17 cellular contexts compared by ENCODE assay signal in genomic region chr7:98091061-98091460, GRCh38.
"Had no signal": no experiment of that assay in that cellular context is flagged by ENCODE, and none has a peak within 500 bp of the region (broad histone marks: within the 10 kb centered on the region; RNA-seq: fewer than 3 reads in every experiment).

No MANE protein-coding gene starts in this region.

- H3K9me3 Mint-ChIP-seq: activated T-helper 1 cell treated with anti-CD3 and anti-CD28 coated beads, Interleukin-12 subunit alpha, Interleukin-12 subunit beta, Interleukin-2, Interleukin-4 antibody, amounts not matched to agents 30 ng/mL and 10 ng/mL and 1 ng/mL, durations not matched to agents 14 hours and 24 hours and 36 hours had no signal

- H3K27me3 ChIP-seq: brain microvascular endothelial cell, gastrocnemius medialis, pancreas, stomach had no signal

- FAIRE-seq: pancreas had no signal

- H3K27ac Mint-ChIP-seq: activated naive CD8-positive, alpha-beta T cell treated with anti-CD3 and anti-CD28 coated beads for 36 hours; activated T-helper 1 cell treated with anti-CD3 and anti-CD28 coated beads, Interleukin-12 subunit alpha, Interleukin-12 subunit beta, Interleukin-2, Interleukin-4 antibody, amounts not matched to agents 30 ng/mL and 10 ng/mL and 1 ng/mL, durations not matched to agents 14 hours and 24 hours and 36 hours; memory B cell; naive thymus-derived CD8-positive, alpha-beta T cell had no signal

- H3K27ac ChIP-seq: brain microvascular endothelial cell, gastrocnemius medialis, heart right ventricle, left ventricle myocardium inferior, pancreas, stomach, thoracic aorta had no signal

- H3K36me3 Mint-ChIP-seq: memory B cell had no signal

- H3K4me1 ChIP-seq: gastrocnemius medialis, heart right ventricle, left ventricle myocardium inferior, pancreas, stomach had no signal

- H3K4me1 Mint-ChIP-seq: activated naive CD8-positive, alpha-beta T cell treated with anti-CD3 and anti-CD28 coated beads for 36 hours; memory B cell; naive thymus-derived CD8-positive, alpha-beta T cell had no signal

- H3K4me3 Mint-ChIP-seq: activated naive CD8-positive, alpha-beta T cell treated with anti-CD3 and anti-CD28 coated beads for 36 hours; activated T-helper 1 cell treated with anti-CD3 and anti-CD28 coated beads, Interleukin-12 subunit alpha, Interleukin-12 subunit beta, Interleukin-2, Interleukin-4 antibody, amounts not matched to agents 30 ng/mL and 10 ng/mL and 1 ng/mL, durations not matched to agents 14 hours and 24 hours and 36 hours; memory B cell; naive thymus-derived CD8-positive, alpha-beta T cell had no signal

- DNase-seq: activated CD4-positive, CD25-positive, alpha-beta regulatory T cell treated with anti-CD3 and anti-CD28 coated beads, Interleukin-2, amount 50 U/mL, for 72 hours; activated naive CD8-positive, alpha-beta T cell treated with anti-CD3 and anti-CD28 coated beads for 36 hours; brain microvascular endothelial cell; cerebellar nuclear complex; effector CD8-positive, alpha-beta T cell; gastrocnemius medialis; heart right ventricle; left ventricle myocardium inferior; naive thymus-derived CD8-positive, alpha-beta T cell; stimulated activated CD4-positive, alpha-beta T cell treated with anti-CD3 and anti-CD28 coated beads, Interleukin-12 subunit alpha, Interleukin-12 subunit beta, amount 100 ng/mL, for 4 hours; stimulated activated CD4-positive, alpha-beta T cell treated with anti-CD3 and anti-CD28 coated beads, Interleukin-2, amount 100 ng/mL, for 24 hours; stomach; T1000 had no signal

- H3K36me3 ChIP-seq: brain microvascular endothelial cell, gastrocnemius medialis, heart right ventricle, left ventricle myocardium inferior, pancreas, stomach, thoracic aorta had no signal

- H3K9me3 ChIP-seq: pancreas had no signal

- ATAC-seq: gastrocnemius medialis; heart right ventricle; naive thymus-derived CD8-positive, alpha-beta T cell; pancreas had no signal

- H3K4me3 ChIP-seq: gastrocnemius medialis, heart right ventricle, left ventricle myocardium inferior, pancreas, stomach, thoracic aorta had no signal
